ENCODE assay signal across 15 cellular contexts in the genomic region with DNA sequence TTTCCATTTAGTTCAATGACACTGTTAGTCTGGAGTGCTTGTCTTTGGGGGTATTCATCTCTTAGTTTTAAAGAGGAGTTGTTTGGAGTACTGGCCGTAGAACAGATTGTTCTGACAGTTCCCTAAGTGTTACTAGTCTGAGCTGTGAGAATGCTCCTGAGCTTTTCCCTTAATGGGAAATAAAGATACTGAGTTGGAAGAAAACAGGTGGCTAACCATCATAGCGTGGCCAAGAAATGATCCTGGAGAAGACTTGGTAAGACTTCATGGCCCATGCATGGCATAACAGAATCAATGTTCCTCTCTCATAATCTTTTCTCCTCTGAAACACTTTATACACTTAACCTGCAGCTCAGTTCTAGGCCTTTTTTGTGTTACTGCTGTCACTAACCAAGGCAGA. TPM values are rescaled to one million over a fixed set of nuclear protein-coding genes. Genes with fewer than 3 reads are reported as not detected.
DNase-seq lines count a peak whose midpoint lies in the region; ATAC-seq and TF ChIP-seq lines count a peak whose summit lies in the region.
"Had no signal": no experiment of that assay in that cellular context is flagged by ENCODE, and none has a peak within 500 bp of the region (broad histone marks: within the 10 kb centered on the region; RNA-seq: fewer than 3 reads in every experiment).

No MANE protein-coding gene starts in this region.

- H3K4me3 ChIP-seq in muscle layer of duodenum (ENCODE audit: low read depth in 1 of 2, low read length in 2 of 2): no peak overlapping the region
- H3K4me3 ChIP-seq in tibial artery: no peak overlapping the region
- H3K4me3 ChIP-seq: left lung, uterus had no signal

- no peaks in the 10 kb centered on the region for H3K27me3 Mint-ChIP-seq in activated naive CD4-positive, alpha-beta T cell treated with anti-CD3 and anti-CD28 coated beads, Interleukin-2, amount 50 U/mL, for 24 hours
- no peaks in the 10 kb centered on the region for H3K27me3 Mint-ChIP-seq in activated naive CD8-positive, alpha-beta T cell treated with anti-CD3 and anti-CD28 coated beads, Interleukin-2, amount 10 ng/mL, durations not matched to agents 7 days and 5 days

- POLR2A ChIA-PET in activated naive CD8-positive, alpha-beta T cell treated with anti-CD3 and anti-CD28 coated beads, Interleukin-2, amount 10 ng/mL, durations not matched to agents 7 days and 5 days (lab: Charles Lee): interaction anchor here (10.1 kb wide), 1 partner anchor 19 kb away, joined by 386 read pairs; no protein-coding TSS in a partner anchor

- no peaks in the 10 kb centered on the region for H3K27me3 ChIP-seq in muscle layer of duodenum (ENCODE audit: low read depth, low read length)
- no peaks in the 10 kb centered on the region for H3K27me3 ChIP-seq in tibial artery
- H3K27me3 ChIP-seq: left lung, uterus had no signal

- H3K4me1 ChIP-seq in muscle layer of duodenum (ENCODE audit: control insufficient read depth in 1 of 2, insufficient read depth in 2 of 2, low read length in 2 of 2): peaks cover 12 to 61% of the 10 kb centered on the region in 2 donors
- peaks cover 0 to 78% (median 43%) of the 10 kb centered on the region in 4 donors for H3K4me1 ChIP-seq in tibial artery

- intact Hi-C loops in tibial artery (cut with DNase I; ENCODE audit: low total_unique reads): no loop called here

- peaks cover 34% of the 10 kb centered on the region for H3K36me3 Mint-ChIP-seq in activated naive CD4-positive, alpha-beta T cell treated with anti-CD3 and anti-CD28 coated beads, Interleukin-2, amount 50 U/mL, for 24 hours
- peaks cover 71% of the 10 kb centered on the region for H3K36me3 Mint-ChIP-seq in activated naive CD8-positive, alpha-beta T cell treated with anti-CD3 and anti-CD28 coated beads, Interleukin-2, amount 10 ng/mL, durations not matched to agents 7 days and 5 days

- ATAC-seq in activated naive CD8-positive, alpha-beta T cell treated with anti-CD3 and anti-CD28 coated beads, Interleukin-2, amount 10 ng/mL, durations not matched to agents 7 days and 5 days (ENCODE audit: low read depth): no peak
- ATAC-seq in GM18858 (IDR thresholded peaks at IDR 0.05; ENCODE audit: unreplicated experiment): no peak
- ATAC-seq: left lung had no signal

- H3K36me3 ChIP-seq in muscle layer of duodenum (ENCODE audit: control insufficient read depth in 1 of 2, insufficient read depth in 2 of 2, low read length in 2 of 2) (peaks cover 42 to 68% of the 10 kb centered on the region in 2 donors), tibial artery (peaks cover 51 to 75% (median 52%) of the 10 kb centered on the region in 3 donors)
- H3K36me3 ChIP-seq: uterus had no signal

- no peak for DNase-seq in activated naive CD4-positive, alpha-beta T cell (lab: John Stamatoyannopoulos, UW)
- DNase-seq in activated naive CD8-positive, alpha-beta T cell treated with anti-CD3 and anti-CD28 coated beads, Interleukin-2, amount 10 ng/mL, durations not matched to agents 7 days and 5 days: no peak
- DNase-seq in tibial artery: no peak
- no peak for DNase-seq in anterior cingulate cortex (lab: John Stamatoyannopoulos, UW)
- DNase-seq in DMS79 (lab: John Stamatoyannopoulos, UW): no peak
- DNase-seq: activated CD4-positive, alpha-beta T cell treated with anti-CD3 and anti-CD28 coated beads, Interleukin-2, amount 50 U/mL, for 1 hour; cortex of kidney; erythroblast; Kasumi-1; left lung; stimulated activated naive CD4-positive, alpha-beta T cell; uterus had no signal

- no peaks in the 10 kb centered on the region for H3K9me3 Mint-ChIP-seq in activated naive CD4-positive, alpha-beta T cell treated with anti-CD3 and anti-CD28 coated beads, Interleukin-2, amount 50 U/mL, for 24 hours
- no peaks in the 10 kb centered on the region for H3K9me3 Mint-ChIP-seq in activated naive CD8-positive, alpha-beta T cell treated with anti-CD3 and anti-CD28 coated beads, Interleukin-2, amount 10 ng/mL, durations not matched to agents 7 days and 5 days

- H3K27ac ChIP-seq in muscle layer of duodenum (ENCODE audit: low read length) (peak overlapping the region; percentile 61), tibial artery (peak overlapping the region; percentile 33 to 97)
- H3K27ac ChIP-seq: uterus had no signal

- peaks cover 75% of the 10 kb centered on the region for H3K4me1 Mint-ChIP-seq in activated naive CD4-positive, alpha-beta T cell treated with anti-CD3 and anti-CD28 coated beads, Interleukin-2, amount 50 U/mL, for 24 hours
- peaks cover 53% of the 10 kb centered on the region for H3K4me1 Mint-ChIP-seq in activated naive CD8-positive, alpha-beta T cell treated with anti-CD3 and anti-CD28 coated beads, Interleukin-2, amount 10 ng/mL, durations not matched to agents 7 days and 5 days

- TF ChIP-seq CTCF in tibial artery (IDR thresholded peaks at IDR 0.05): no peak

- H3K4me3 Mint-ChIP-seq in activated naive CD4-positive, alpha-beta T cell treated with anti-CD3 and anti-CD28 coated beads, Interleukin-2, amount 50 U/mL, for 24 hours: peak overlapping the region; percentile 63
- H3K4me3 Mint-ChIP-seq in activated naive CD8-positive, alpha-beta T cell treated with anti-CD3 and anti-CD28 coated beads, Interleukin-2, amount 10 ng/mL, durations not matched to agents 7 days and 5 days: no peak overlapping the region

- no peaks in the 10 kb centered on the region for H3K9me3 ChIP-seq in muscle layer of duodenum (ENCODE audit: control insufficient read depth in 1 of 2, low read length in 2 of 2)
- H3K9me3 ChIP-seq in tibial artery: no peaks in the 10 kb centered on the region
- H3K9me3 ChIP-seq: left lung, uterus had no signal

- peak overlapping the region; percentile 93 for H3K27ac Mint-ChIP-seq in activated naive CD4-positive, alpha-beta T cell treated with anti-CD3 and anti-CD28 coated beads, Interleukin-2, amount 50 U/mL, for 24 hours
- peak overlapping the region; percentile 8 for H3K27ac Mint-ChIP-seq in activated naive CD8-positive, alpha-beta T cell treated with anti-CD3 and anti-CD28 coated beads, Interleukin-2, amount 10 ng/mL, durations not matched to agents 7 days and 5 days

RNA-seq across cellular contexts. Expression of gene CALM1, which starts 6.2 kb away (rescaled TPM):
- 100 to 1,000 TPM; 682 to 687 TPM for total RNA-seq in activated naive CD8-positive, alpha-beta T cell treated with anti-CD3 and anti-CD28 coated beads, Interleukin-2, amount 10 ng/mL, durations not matched to agents 7 days and 5 days
